In the genomic region with DNA sequence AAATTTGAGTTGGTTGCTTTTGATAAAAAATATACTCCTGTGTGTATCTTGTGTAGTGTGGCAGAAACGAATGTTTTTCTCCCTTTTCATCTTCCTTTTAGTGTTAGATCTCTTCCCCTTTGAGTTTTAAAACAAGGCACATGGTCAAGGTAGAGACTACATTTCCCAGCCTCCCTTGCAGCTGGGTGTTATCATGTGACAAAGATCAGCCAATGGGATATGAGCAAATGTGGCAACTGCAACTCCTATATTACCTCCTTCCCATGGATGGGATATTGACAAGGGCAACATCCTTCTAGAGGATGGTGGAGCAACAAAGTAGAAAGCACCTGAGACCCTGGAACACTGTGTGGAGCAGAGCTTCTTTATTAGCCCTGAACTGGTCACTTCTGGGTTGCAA, we compare ENCODE assay signal across 10 cellular contexts. TPM values are rescaled to one million over a fixed set of nuclear protein-coding genes. Genes with fewer than 3 reads are reported as not detected.
A peak's percentile ranks its signal among the peaks of the same experiment; 100 is the strongest.
DNase-seq lines count a peak whose midpoint lies in the region; ATAC-seq and TF ChIP-seq lines count a peak whose summit lies in the region.
"Had no signal": no experiment of that assay in that cellular context is flagged by ENCODE, and none has a peak within 500 bp of the region (broad histone marks: within the 10 kb centered on the region; RNA-seq: fewer than 3 reads in every experiment).

No MANE protein-coding gene starts in this region.

- H3K36me3 Mint-ChIP-seq in activated T-cell treated with anti-CD3 and anti-CD28 coated beads, Interleukin-2, amount 50 U/mL, for 24 hours (ENCODE audit: low read depth) = no peaks in the 10 kb centered on the region

- CTCF ChIA-PET in HEK293T (lab: Yijun Ruan, JAX) = no interaction called here

- DNase-seq in COLO829 (ENCODE audit: low spot score) = peak; percentile 64
- peak; percentile 56 for DNase-seq in HEK293T (ENCODE audit: extremely low spot score)
- DNase-seq in SK-N-DZ (ENCODE audit: low spot score) = peak; percentile 23
- DNase-seq in glomerular visceral epithelial cell (ENCODE audit: extremely low spot score) = peak; percentile 1
- DNase-seq in NCI-H510A treated with DMSO at 0.1 percent for 48 hours (lab: John Stamatoyannopoulos, UW) = no peak
- DNase-seq in activated T-cell treated with anti-CD3 and anti-CD28 coated beads, Interleukin-2, amount 50 U/mL, for 24 hours = no peak
- DNase-seq: stimulated activated naive CD4-positive, alpha-beta T cell treated with Interleukin-2 at 50 U/mL for 16 hours had no signal

- H3K27me3 Mint-ChIP-seq in activated T-cell treated with anti-CD3 and anti-CD28 coated beads, Interleukin-2, amount 50 U/mL, for 24 hours = peaks cover 3% of the 10 kb centered on the region

- POLR2A ChIA-PET in HEK293T (lab: Yijun Ruan, JAX) = no interaction called here

- ATAC-seq in GM21717 (IDR thresholded peaks at IDR 0.05; ENCODE audit: unreplicated experiment) = no peak
- ATAC-seq in HG02623 (IDR thresholded peaks at IDR 0.05; ENCODE audit: unreplicated experiment) = no peak
- ATAC-seq: mucosa of descending colon had no signal

- no peak overlapping the region for H3K4me3 Mint-ChIP-seq in activated T-cell treated with anti-CD3 and anti-CD28 coated beads, Interleukin-2, amount 50 U/mL, for 24 hours

- H3K27ac Mint-ChIP-seq in activated T-cell treated with anti-CD3 and anti-CD28 coated beads, Interleukin-2, amount 50 U/mL, for 24 hours = no peak overlapping the region

- H3K4me1 Mint-ChIP-seq in activated T-cell treated with anti-CD3 and anti-CD28 coated beads, Interleukin-2, amount 50 U/mL, for 24 hours (ENCODE audit: low read depth) = no peaks in the 10 kb centered on the region

- peaks cover 7% of the 10 kb centered on the region for H3K9me3 Mint-ChIP-seq in activated T-cell treated with anti-CD3 and anti-CD28 coated beads, Interleukin-2, amount 50 U/mL, for 24 hours

TF ChIP-seq in HEK293T, 16 proteins besides CTCF, POLR2A, EP300 and RAD21:
- TF ChIP-seq CTBP1 (IDR thresholded peaks at IDR 0.05; ENCODE audit: borderline replicate concordance) (peak; percentile 11; the same call in 1 of the 2 replicates), LEF1 (IDR thresholded peaks at IDR 0.05; ENCODE audit: borderline replicate concordance) (no peak), BHLHE40 (IDR thresholded peaks at IDR 0.05; ENCODE audit: borderline replicate concordance) (no peak)

RNA-seq across cellular contexts. Expression of a gene that starts 42.4 kb away (rescaled TPM):
- not detected in 2 replicates for polyA plus RNA-seq in SK-N-DZ (2014; cell fraction: cytosol; rRNA removed)
- polyA plus RNA-seq in SK-N-DZ (2014; cell fraction: nucleus; rRNA removed) = not detected in 2 replicates

RNA-seq across cellular contexts. Expression of a gene that starts 49.4 kb away (rescaled TPM):
- polyA plus RNA-seq in SK-N-DZ (2014; cell fraction: cytosol; rRNA removed) = not detected in 2 replicates
- polyA plus RNA-seq in SK-N-DZ (2014; cell fraction: nucleus; rRNA removed) = not detected in 2 replicates

RNA-seq across cellular contexts. Expression of a gene that starts 57.6 kb away (rescaled TPM):
- 13.9 and 17.7 TPM in 2 replicates for polyA plus RNA-seq in SK-N-DZ (2014; cell fraction: cytosol; rRNA removed)
- 51.7 and 53.3 TPM in 2 replicates for polyA plus RNA-seq in SK-N-DZ (2014; cell fraction: nucleus; rRNA removed)

Comparison
In these comparisons a context has a peak if more than half of its experiments do, and no peak if none do; other contexts are left out.
1. DNase-seq: peak in COLO829 (single experiment), HEK293T (single experiment), SK-N-DZ (single experiment) and glomerular visceral epithelial cell (single experiment); none in NCI-H510A treated with DMSO at 0.1 percent for 48 hours (single experiment) and activated T-cell treated with anti-CD3 and anti-CD28 coated beads, Interleukin-2, amount 50 U/mL, for 24 hours (single experiment).